ENCODE assay signal across 8 cellular contexts in the genomic region with DNA sequence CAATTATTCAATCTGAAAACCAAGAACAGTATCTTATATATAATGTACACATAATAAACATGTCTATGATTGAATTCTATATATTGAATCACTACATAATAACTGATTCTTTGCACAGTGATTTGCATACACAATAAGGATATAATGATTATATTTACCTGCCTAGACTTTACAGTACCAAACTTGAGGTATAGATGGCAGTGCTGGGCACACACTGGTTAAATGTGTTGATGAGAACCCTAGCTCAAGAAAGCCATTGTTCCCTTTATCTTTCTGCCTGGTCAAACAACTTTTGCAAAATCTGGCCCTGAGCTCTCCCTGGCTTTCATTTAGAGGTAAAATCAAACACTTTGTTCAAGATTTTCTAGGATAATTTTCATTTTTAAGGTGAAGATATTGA.
DNase-seq lines count a peak whose midpoint lies in the region; ATAC-seq and TF ChIP-seq lines count a peak whose summit lies in the region.

No MANE protein-coding gene starts in this region.

- peaks cover 3% of the 10 kb centered on the region for H3K4me1 ChIP-seq in A673 (ENCODE audit: insufficient read depth, low read length, poor library complexity, severe bottlenecking)

- peak; percentile 77 for ATAC-seq in GM18861 (IDR thresholded peaks at IDR 0.05; ENCODE audit: unreplicated experiment)
- ATAC-seq in HG03521 (IDR thresholded peaks at IDR 0.05; ENCODE audit: unreplicated experiment): peak; percentile 82
- ATAC-seq in HG03097 (IDR thresholded peaks at IDR 0.05; ENCODE audit: low FRiP score, unreplicated experiment): no peak

- H3K4me3 ChIP-seq in A673 (ENCODE audit: low read depth, low read length, poor library complexity, severe bottlenecking) (no peak overlapping the region), astrocyte of the cerebellum (ENCODE audit: low read depth, low read length) (no peak overlapping the region)

- no peak overlapping the region for H3K27ac ChIP-seq in A673 (ENCODE audit: low read depth, low read length, poor library complexity, severe bottlenecking)

- intact Hi-C loops in A673 (cut with micrococcal nuclease; ENCODE audit: unreplicated experiment) (no loop called here), cardiac septum (cut with DNase I) (no loop called here)

- no peaks in the 10 kb centered on the region for H3K27me3 Mint-ChIP-seq in type B pancreatic cell

- POLR2A ChIA-PET in A673 (lab: Charles Lee; ENCODE audit: low non-redundant PET): no interaction called here

- DNase-seq in A673 (ENCODE audit: low spot score) (peak; percentile 17), astrocyte of the cerebellum (ENCODE audit: low read depth) (no peak), type B pancreatic cell (ENCODE audit: extremely low spot score, unreplicated experiment) (no peak), hepatic stellate cell (ENCODE audit: low spot score) (no peak), cardiac septum (ENCODE audit: low spot score) (no peak)

- in situ Hi-C loops in astrocyte of the cerebellum (cut with HindIII; ENCODE audit: low sequenced_read_pairs): no loop called here

- CTCF ChIA-PET in A673 (lab: Charles Lee): interaction anchor here (1.0 kb wide), 1 partner anchor 636 kb away, joined by 4 read pairs; no protein-coding TSS in a partner anchor

- no peaks in the 10 kb centered on the region for H3K9me3 ChIP-seq in A673 (ENCODE audit: low read depth, low read length, poor library complexity, severe bottlenecking)

- H3K36me3 ChIP-seq in A673 (ENCODE audit: insufficient read depth, low read length, poor library complexity, severe bottlenecking): no peaks in the 10 kb centered on the region

- H3K4me1 Mint-ChIP-seq in type B pancreatic cell (ENCODE audit: unreplicated experiment): no peaks in the 10 kb centered on the region

- peaks cover 5% of the 10 kb centered on the region for H3K9me3 Mint-ChIP-seq in type B pancreatic cell

- no peaks in the 10 kb centered on the region for H3K27me3 ChIP-seq in A673 (replicated peaks; ENCODE audit: insufficient read depth, low read depth, low read length, poor library complexity)

- no peak overlapping the region for H3K4me3 Mint-ChIP-seq in type B pancreatic cell

- peaks cover 4% of the 10 kb centered on the region for H3K36me3 Mint-ChIP-seq in type B pancreatic cell

- BruUV-seq in A673 (replicated peaks; lab: Mats Ljungman, UMichigan): no TSS peak

- TF ChIP-seq CTCF in A673 (conservative IDR thresholded peaks at IDR 0.05; ENCODE audit: low read depth, low read length): peak; percentile 51
- TF ChIP-seq CTCF in astrocyte of the cerebellum (IDR thresholded peaks at IDR 0.05; ENCODE audit: low read depth, low read length, missing control alignments): peak; percentile 54
- TF ChIP-seq CTCF in type B pancreatic cell (conservative IDR thresholded peaks at IDR 0.05): peak; percentile 64

- no peak overlapping the region for H3K27ac Mint-ChIP-seq in type B pancreatic cell
